In genomic region chr2:201215963-201216362, GRCh38 we compare ENCODE assay signal across 18 cellular contexts. TPM values are rescaled to one million over a fixed set of nuclear protein-coding genes. Genes with fewer than 3 reads are reported as not detected.
DNase-seq lines count a peak whose midpoint lies in the region; ATAC-seq, FAIRE-seq and TF ChIP-seq lines count a peak whose summit lies in the region.
"Had no signal": no experiment of that assay in that cellular context is flagged by ENCODE, and none has a peak within 500 bp of the region (broad histone marks: within the 10 kb centered on the region; RNA-seq: fewer than 3 reads in every experiment).

No MANE protein-coding gene starts in this region.

- peaks cover 6% of the 10 kb centered on the region; the same call in 1 of the 2 replicates for H3K36me3 ChIP-seq in MM.1S (replicated peaks; ENCODE audit: insufficient read depth, low read length)
- peaks cover 0 to 35% (median 9%) of the 10 kb centered on the region in 3 experiments for H3K36me3 ChIP-seq in naive thymus-derived CD4-positive, alpha-beta T cell (ENCODE audit: control insufficient read depth in 2 of 3, insufficient read depth in 3 of 3, low read length in 3 of 3)

- CTCF ChIA-PET in naive thymus-derived CD4-positive, alpha-beta T cell (lab: Charles Lee), result interaction anchor here (1.0 kb wide), 1 partner anchor 98 kb away, joined by 5 read pairs; no protein-coding TSS in a partner anchor

- POLR2A ChIA-PET in naive thymus-derived CD4-positive, alpha-beta T cell (lab: Charles Lee), result interaction anchor here (0.5 to 1.1 kb wide), 2 partner anchors 30 to 366 kb away, joined by 3 read pairs; no protein-coding TSS in a partner anchor

- peaks cover 30% of the 10 kb centered on the region for H3K4me1 Mint-ChIP-seq in endothelial cell (ENCODE audit: unreplicated experiment)
- peaks cover 20 to 45% (median 37%) of the 10 kb centered on the region in 7 donors for H3K4me1 Mint-ChIP-seq in naive thymus-derived CD4-positive, alpha-beta T cell

- DNase-seq in MM.1S (no peak), endothelial cell (ENCODE audit: low spot score) (no peak), pons (ENCODE audit: low spot score) (no peak)
- DNase-seq in naive thymus-derived CD4-positive, alpha-beta T cell, result no peak
- DNase-seq: 8988T, Caco-2, GOT3, H7 had no signal

- peak overlapping the region; percentile 16 for H3K4me3 Mint-ChIP-seq in endothelial cell (ENCODE audit: unreplicated experiment)
- H3K4me3 Mint-ChIP-seq in naive thymus-derived CD4-positive, alpha-beta T cell, result peak overlapping the region in 2 of 10 donors; percentile 0 to 15
- H3K4me3 Mint-ChIP-seq: B cell had no signal

- peaks cover 56% of the 10 kb centered on the region for H3K4me1 ChIP-seq in MM.1S (ENCODE audit: low read length)
- peaks cover 0 to 31% of the 10 kb centered on the region in 2 donors for H3K4me1 ChIP-seq in naive thymus-derived CD4-positive, alpha-beta T cell (ENCODE audit: control insufficient read depth in 2 of 2, insufficient read depth in 2 of 2, low read length in 2 of 2)

- peaks cover 15% of the 10 kb centered on the region for H3K36me3 Mint-ChIP-seq in endothelial cell (ENCODE audit: low read depth, unreplicated experiment)
- H3K36me3 Mint-ChIP-seq in naive thymus-derived CD4-positive, alpha-beta T cell, result peaks cover 7 to 41% (median 31%) of the 10 kb centered on the region in 5 donors

- no peaks in the 10 kb centered on the region for H4K20me1 ChIP-seq in MM.1S (ENCODE audit: insufficient read depth, low read length)
- H4K20me1 ChIP-seq: BLaER1 treated with 17β-estradiol and CSF1 and Interleukin-3, amounts not matched to agents 10 nM and 100 nM had no signal

- H3K9me3 ChIP-seq in MM.1S (replicated peaks; ENCODE audit: insufficient read depth, low read length), result no peaks in the 10 kb centered on the region
- no peaks in the 10 kb centered on the region for H3K9me3 ChIP-seq in naive thymus-derived CD4-positive, alpha-beta T cell (ENCODE audit: control insufficient read depth in 2 of 3, low read length in 3 of 3)
- H3K9me3 ChIP-seq: BLaER1 treated with 17β-estradiol and CSF1 and Interleukin-3, amounts not matched to agents 10 nM and 100 nM; Caco-2 had no signal

- H3K9me3 Mint-ChIP-seq in endothelial cell (ENCODE audit: unreplicated experiment), result no peaks in the 10 kb centered on the region
- H3K9me3 Mint-ChIP-seq in naive thymus-derived CD4-positive, alpha-beta T cell, result no peaks in the 10 kb centered on the region
- H3K9me3 Mint-ChIP-seq: IgD-negative memory B cell had no signal

- H3K27ac Mint-ChIP-seq in endothelial cell (ENCODE audit: unreplicated experiment), result no peak overlapping the region
- H3K27ac Mint-ChIP-seq in naive thymus-derived CD4-positive, alpha-beta T cell, result peak overlapping the region in 5 of 9 donors; percentile 10 to 83 (median 40)
- H3K27ac Mint-ChIP-seq: B cell, IgD-negative memory B cell had no signal

- peaks cover 45% of the 10 kb centered on the region for H3K79me2 ChIP-seq in MM.1S (ENCODE audit: low read length)

- no peak overlapping the region for H3K9ac ChIP-seq in MM.1S (ENCODE audit: low read length)
- H3K9ac ChIP-seq: BLaER1 treated with 17β-estradiol and CSF1 and Interleukin-3, amounts not matched to agents 10 nM and 100 nM had no signal

- no peak for TF ChIP-seq CTCF in MM.1S (IDR thresholded peaks at IDR 0.05; ENCODE audit: low read length)
- no peak for TF ChIP-seq CTCF in endothelial cell (IDR thresholded peaks at IDR 0.05; ENCODE audit: unreplicated experiment)

- H3K27me3 Mint-ChIP-seq in endothelial cell (ENCODE audit: unreplicated experiment), result peaks cover 2% of the 10 kb centered on the region
- no peaks in the 10 kb centered on the region for H3K27me3 Mint-ChIP-seq in naive thymus-derived CD4-positive, alpha-beta T cell
- H3K27me3 Mint-ChIP-seq: B cell, IgD-negative memory B cell had no signal

- ATAC-seq in naive thymus-derived CD4-positive, alpha-beta T cell, result no peak
- no peak for ATAC-seq in GM18867 (IDR thresholded peaks at IDR 0.05; ENCODE audit: unreplicated experiment)
- no peak for ATAC-seq in HG02970 (IDR thresholded peaks at IDR 0.05; ENCODE audit: low FRiP score, unreplicated experiment)
- ATAC-seq: HCT116, HepG2 had no signal

- no peaks in the 10 kb centered on the region for H3K9me2 ChIP-seq in MM.1S (replicated peaks; ENCODE audit: insufficient read depth, low read length)

- peak overlapping the region; percentile 15; the same call in 1 of the 2 replicates for H3K4me2 ChIP-seq in MM.1S (ENCODE audit: low read depth, low read length)
- H3K4me2 ChIP-seq: BLaER1 treated with 17β-estradiol and CSF1 and Interleukin-3, amounts not matched to agents 10 nM and 100 nM had no signal

- H3K4me3 ChIP-seq in MM.1S (ENCODE audit: low read length), result no peak overlapping the region
- H3K4me3 ChIP-seq in naive thymus-derived CD4-positive, alpha-beta T cell (ENCODE audit: low read length), result no peak overlapping the region
- H3K4me3 ChIP-seq: BLaER1 treated with 17β-estradiol and CSF1 and Interleukin-3, amounts not matched to agents 10 nM and 100 nM had no signal

- FAIRE-seq in A204.1 (lab: Jason Lieb, UNC), result peak; percentile 72
- FAIRE-seq: G401.6, GM12891, HepG2 had no signal

- H2AFZ ChIP-seq in MM.1S (ENCODE audit: low read length), result no peak overlapping the region

- H3K27ac ChIP-seq in MM.1S (ENCODE audit: low read length), result peak overlapping the region; percentile 52; the same call in 1 of the 2 replicates
- no peak overlapping the region for H3K27ac ChIP-seq in naive thymus-derived CD4-positive, alpha-beta T cell (ENCODE audit: low read depth, low read length)
- H3K27ac ChIP-seq: BLaER1 treated with 17β-estradiol and CSF1 and Interleukin-3, amounts not matched to agents 10 nM and 100 nM had no signal

- intact Hi-C loops in naive thymus-derived CD4-positive, alpha-beta T cell (cut with micrococcal nuclease), result no loop called here

- H3K27me3 ChIP-seq in MM.1S (replicated peaks; ENCODE audit: insufficient read depth, low read length), result no peaks in the 10 kb centered on the region
- no peaks in the 10 kb centered on the region for H3K27me3 ChIP-seq in naive thymus-derived CD4-positive, alpha-beta T cell (ENCODE audit: control insufficient read depth in 2 of 2, insufficient read depth in 2 of 2, low read length in 2 of 2)
- H3K27me3 ChIP-seq: BLaER1 treated with 17β-estradiol and CSF1 and Interleukin-3, amounts not matched to agents 10 nM and 100 nM had no signal

- peaks cover 63% of the 10 kb centered on the region for H3F3A ChIP-seq in MM.1S (ENCODE audit: insufficient read depth, low read length)

RNA-seq across cellular contexts. Expression of gene CASP10, which starts 33.0 kb away (rescaled TPM):
- total RNA-seq in endothelial cell (ENCODE audit: unreplicated experiment), result 38.6 TPM
- 10 to 100 TPM; 29.0 to 49.8 (median 42.9) TPM for total RNA-seq in naive thymus-derived CD4-positive, alpha-beta T cell
- polyA plus RNA-seq in naive thymus-derived CD4-positive, alpha-beta T cell, result 10 to 100 TPM; 15.9 to 18.9 TPM

RNA-seq across cellular contexts. Expression of gene CASP8, which starts 44.4 kb away (rescaled TPM):
- 14.9 TPM for total RNA-seq in endothelial cell (ENCODE audit: unreplicated experiment)
- total RNA-seq in naive thymus-derived CD4-positive, alpha-beta T cell, result 100 to 1,000 TPM in 3 of 5 experiments, 10 to 100 TPM in 2; 84.9 to 159 (median 150) TPM
- 10 to 100 TPM; 38.9 to 78.1 TPM for polyA plus RNA-seq in naive thymus-derived CD4-positive, alpha-beta T cell
